ENCODE assay signal across 8 cellular contexts in the genomic region with DNA sequence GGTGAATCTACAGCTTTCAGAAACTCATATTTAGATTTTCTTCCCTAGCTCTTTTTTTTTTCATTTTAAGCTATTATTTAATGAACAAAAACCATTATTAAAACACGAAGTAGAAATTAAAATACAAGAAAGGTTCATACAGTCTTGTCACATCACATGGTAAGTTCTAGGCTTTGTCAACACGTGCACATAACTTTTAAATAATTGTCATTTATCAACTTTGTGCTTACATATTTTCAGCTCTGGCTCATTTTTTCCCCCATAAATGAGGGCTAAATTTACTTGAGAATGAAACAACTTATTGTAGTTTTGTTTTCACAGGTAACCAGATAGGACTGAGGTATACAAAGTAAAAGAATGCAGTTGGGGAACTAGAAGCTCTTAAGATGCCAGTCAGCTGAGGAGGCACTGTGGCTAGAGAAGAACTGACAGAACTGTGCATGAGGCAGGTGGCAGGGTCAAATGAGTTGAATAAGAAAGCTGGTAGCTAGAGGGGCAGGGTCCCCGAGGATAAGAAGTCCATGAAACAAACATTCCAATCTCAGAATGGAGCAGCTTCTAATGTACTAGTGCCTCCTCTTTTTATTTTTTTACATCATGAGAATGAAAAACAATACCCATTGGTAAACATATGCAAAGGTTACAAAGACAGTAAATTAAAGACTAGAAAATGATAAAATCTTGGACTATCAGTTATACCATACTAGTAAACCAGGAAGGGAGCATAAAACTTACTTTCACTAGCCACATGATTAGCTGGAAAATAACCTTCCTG.
DNase-seq lines count a peak whose midpoint lies in the region; ATAC-seq, FAIRE-seq and TF ChIP-seq lines count a peak whose summit lies in the region.

No MANE protein-coding gene starts in this region.

- peaks cover 4% of the 10 kb centered on the region for H3K36me3 Mint-ChIP-seq in central memory CD8-positive, alpha-beta T cell (ENCODE audit: insufficient read depth)
- H3K36me3 Mint-ChIP-seq in CD4-positive, alpha-beta T cell (ENCODE audit: low read depth) = no peaks in the 10 kb centered on the region

- POLR2A ChIA-PET in CD4-positive, alpha-beta T cell (lab: Charles Lee) = no interaction called here

- peak; percentile 60 for FAIRE-seq in GM18507 (lab: Jason Lieb, UNC)

- peak; percentile 80 for ATAC-seq in GM21447 (IDR thresholded peaks at IDR 0.05; ENCODE audit: unreplicated experiment)
- peak; percentile 51 for ATAC-seq in HG03378 (IDR thresholded peaks at IDR 0.05; ENCODE audit: unreplicated experiment)
- ATAC-seq in central memory CD8-positive, alpha-beta T cell (replicated peaks; ENCODE audit: extremely low read depth, poor library complexity, severe bottlenecking) = peak; percentile 33
- ATAC-seq in CD4-positive, alpha-beta T cell (ENCODE audit: poor library complexity) = no peak

- DNase-seq in GM18507 (ENCODE audit: extremely low spot score, insufficient read length, low read depth) (no peak), NCI-H2029 (lab: John Stamatoyannopoulos, UW) (no peak), activated gamma-delta T cell treated with Interleukin-2 at 50 U/mL for 16 hours (no peak), colonic mucosa (no peak)
- DNase-seq in central memory CD8-positive, alpha-beta T cell (ENCODE audit: low spot score in 2 of 2) = no peak
- no peak for DNase-seq in CD4-positive, alpha-beta T cell

- no peak overlapping the region for H3K4me3 Mint-ChIP-seq in central memory CD8-positive, alpha-beta T cell
- H3K4me3 Mint-ChIP-seq in CD4-positive, alpha-beta T cell = no peak overlapping the region

- intact Hi-C loops in CD4-positive, alpha-beta T cell (cut with DNase I, micrococcal nuclease) = no loop called here
- intact Hi-C loops in colonic mucosa (cut with DNase I) = no loop called here

- H3K4me1 ChIP-seq in colonic mucosa = no peaks in the 10 kb centered on the region

- no peaks in the 10 kb centered on the region for H3K36me3 ChIP-seq in colonic mucosa

- H3K4me1 Mint-ChIP-seq in central memory CD8-positive, alpha-beta T cell = peaks cover 14% of the 10 kb centered on the region
- no peaks in the 10 kb centered on the region for H3K4me1 Mint-ChIP-seq in CD4-positive, alpha-beta T cell (ENCODE audit: low read depth)

- no peaks in the 10 kb centered on the region for H3K27me3 ChIP-seq in CD4-positive, alpha-beta T cell (ENCODE audit: control insufficient read depth, insufficient read depth, low read length)
- H3K27me3 ChIP-seq in colonic mucosa = no peaks in the 10 kb centered on the region

- H3K9ac ChIP-seq in colonic mucosa (ENCODE audit: low read depth in 2 of 2, low read length in 2 of 2) = no peak overlapping the region

- no peak overlapping the region for H3K4me3 ChIP-seq in colonic mucosa

- CTCF ChIA-PET in CD4-positive, alpha-beta T cell (lab: Charles Lee) = interaction anchor here (1.4 kb wide), 1 partner anchor 40 kb away, joined by 3 read pairs; no protein-coding TSS in a partner anchor

- H3K9me3 ChIP-seq in CD4-positive, alpha-beta T cell (ENCODE audit: control insufficient read depth, low read length) = no peaks in the 10 kb centered on the region
- H3K9me3 ChIP-seq in colonic mucosa = no peaks in the 10 kb centered on the region

- no peaks in the 10 kb centered on the region for H3K27me3 Mint-ChIP-seq in central memory CD8-positive, alpha-beta T cell
- H3K27me3 Mint-ChIP-seq in CD4-positive, alpha-beta T cell = no peaks in the 10 kb centered on the region

- H3K27ac Mint-ChIP-seq in central memory CD8-positive, alpha-beta T cell (ENCODE audit: low read depth) = no peak overlapping the region
- no peak overlapping the region for H3K27ac Mint-ChIP-seq in CD4-positive, alpha-beta T cell

- TF ChIP-seq CTCF in CD4-positive, alpha-beta T cell (IDR thresholded peaks at IDR 0.05) = no peak
- TF ChIP-seq CTCF in colonic mucosa (IDR thresholded peaks at IDR 0.05) = no peak

- H3K9me3 Mint-ChIP-seq in central memory CD8-positive, alpha-beta T cell = no peaks in the 10 kb centered on the region
- no peaks in the 10 kb centered on the region for H3K9me3 Mint-ChIP-seq in CD4-positive, alpha-beta T cell

- H3K27ac ChIP-seq in CD4-positive, alpha-beta T cell (ENCODE audit: low read depth, low read length) = no peak overlapping the region
- H3K27ac ChIP-seq in colonic mucosa = no peak overlapping the region
